In the genomic region with DNA sequence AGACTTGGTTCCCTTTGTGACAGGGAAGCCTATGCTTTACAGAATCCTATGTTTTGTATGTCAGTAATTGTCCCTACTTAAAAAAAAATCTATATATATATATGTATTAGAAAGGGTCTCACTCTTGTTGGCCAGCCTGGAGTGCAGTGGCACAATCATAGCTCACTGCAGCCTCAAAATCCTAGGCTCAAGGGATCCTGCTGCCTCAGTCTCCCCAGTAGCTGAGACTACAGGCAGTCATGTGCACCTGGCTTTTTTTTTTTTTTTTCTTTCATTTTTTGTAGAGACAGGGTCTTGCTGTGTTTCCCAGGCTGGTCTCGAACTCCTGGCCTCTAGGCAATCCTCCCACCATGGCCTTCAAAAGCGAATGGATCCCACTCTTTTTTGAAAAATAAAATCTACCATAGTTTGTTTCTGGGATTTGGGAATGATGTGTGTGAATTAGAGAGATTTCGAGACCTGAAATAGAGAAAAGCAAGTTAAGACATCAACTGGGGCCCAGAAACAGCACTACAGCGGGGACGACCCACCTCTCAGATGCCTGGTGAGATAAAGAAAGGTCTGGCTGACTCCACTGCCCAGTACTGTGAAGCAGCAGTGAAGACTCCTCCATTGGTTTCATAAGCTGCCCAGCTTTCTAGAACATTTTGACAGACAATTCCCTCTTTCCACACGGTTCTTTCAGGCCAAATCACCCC, we compare ENCODE assay signal across 8 cellular contexts. TPM values are rescaled to one million over a fixed set of nuclear protein-coding genes. Genes with fewer than 3 reads are reported as not detected.
A peak's percentile ranks its signal among the peaks of the same experiment; 100 is the strongest.
DNase-seq lines count a peak whose midpoint lies in the region; ATAC-seq and TF ChIP-seq lines count a peak whose summit lies in the region.

No MANE protein-coding gene starts in this region.

- peak overlapping the region; percentile 76 to 80 for H3K4me3 ChIP-seq in left lung
- peak overlapping the region; percentile 94 for H3K4me3 ChIP-seq in thoracic aorta

- no peak for ATAC-seq in activated naive CD8-positive, alpha-beta T cell treated with anti-CD3 and anti-CD28 coated beads, Interleukin-2, amount 50 U/mL, for 24 hours
- ATAC-seq in left lung (no peak), thoracic aorta (ENCODE audit: insufficient number of reproducible peaks, low FRiP score, low read depth) (no peak), GM21576 (IDR thresholded peaks at IDR 0.05; ENCODE audit: unreplicated experiment) (no peak)

- peak overlapping the region; percentile 100 for H3K27ac Mint-ChIP-seq in activated CD4-positive, alpha-beta T cell treated with anti-CD3 and anti-CD28 coated beads, Interleukin-2, amount 10 ng/mL, durations not matched to agents 24 days and 14 days
- peak overlapping the region; percentile 97 for H3K27ac Mint-ChIP-seq in activated naive CD8-positive, alpha-beta T cell treated with anti-CD3 and anti-CD28 coated beads, Interleukin-2, amount 50 U/mL, for 24 hours

- TF ChIP-seq CTCF in left lung (IDR thresholded peaks at IDR 0.05) = no peak
- no peak for TF ChIP-seq CTCF in thoracic aorta (IDR thresholded peaks at IDR 0.05)

- peak overlapping the region; percentile 99 to 100 for H3K27ac ChIP-seq in left lung
- peak overlapping the region; percentile 100 for H3K27ac ChIP-seq in thoracic aorta

- intact Hi-C loops in activated CD4-positive, alpha-beta T cell treated with anti-CD3 and anti-CD28 coated beads, Interleukin-2, amount 10 ng/mL, durations not matched to agents 24 days and 14 days (cut with micrococcal nuclease) = no loop called here
- intact Hi-C loops in left lung (cut with DNase I) = loop anchor here (5.0 kb wide), 2 partner anchors 77 to 82 kb away; partner anchors contain the start of gene MALAT1 (in 1 of the 2)

- H3K27me3 ChIP-seq in left lung (no peaks in the 10 kb centered on the region), thoracic aorta (replicated peaks; ENCODE audit: insufficient read depth) (no peaks in the 10 kb centered on the region)

- peaks cover 7% of the 10 kb centered on the region for H3K27me3 Mint-ChIP-seq in activated CD4-positive, alpha-beta T cell treated with anti-CD3 and anti-CD28 coated beads, Interleukin-2, amount 10 ng/mL, durations not matched to agents 24 days and 14 days
- peaks cover 7% of the 10 kb centered on the region for H3K27me3 Mint-ChIP-seq in activated naive CD8-positive, alpha-beta T cell treated with anti-CD3 and anti-CD28 coated beads, Interleukin-2, amount 50 U/mL, for 24 hours

- H3K36me3 Mint-ChIP-seq in activated CD4-positive, alpha-beta T cell treated with anti-CD3 and anti-CD28 coated beads, Interleukin-2, amount 10 ng/mL, durations not matched to agents 24 days and 14 days (ENCODE audit: low read depth) = peaks cover 37% of the 10 kb centered on the region
- H3K36me3 Mint-ChIP-seq in activated naive CD8-positive, alpha-beta T cell treated with anti-CD3 and anti-CD28 coated beads, Interleukin-2, amount 50 U/mL, for 24 hours (ENCODE audit: low read depth) = peaks cover 33% of the 10 kb centered on the region

- H3K4me1 Mint-ChIP-seq in activated CD4-positive, alpha-beta T cell treated with anti-CD3 and anti-CD28 coated beads, Interleukin-2, amount 10 ng/mL, durations not matched to agents 24 days and 14 days = peaks cover 64% of the 10 kb centered on the region
- peaks cover 71% of the 10 kb centered on the region for H3K4me1 Mint-ChIP-seq in activated naive CD8-positive, alpha-beta T cell treated with anti-CD3 and anti-CD28 coated beads, Interleukin-2, amount 50 U/mL, for 24 hours

- H3K9me3 ChIP-seq in left lung (no peaks in the 10 kb centered on the region), thoracic aorta (no peaks in the 10 kb centered on the region)

- H3K4me1 ChIP-seq in left lung = peaks cover 49 to 60% of the 10 kb centered on the region in 2 donors
- H3K4me1 ChIP-seq in thoracic aorta (ENCODE audit: control insufficient read depth in 1 of 2, low read depth in 2 of 2) = peaks cover 39 to 51% of the 10 kb centered on the region in 2 donors

- DNase-seq in activated CD4-positive, alpha-beta T cell treated with anti-CD3 and anti-CD28 coated beads, Interleukin-2, amount 10 ng/mL, durations not matched to agents 24 days and 14 days = peak; percentile 72
- no peak for DNase-seq in activated CD4-positive, alpha-beta T cell treated with anti-CD3 and anti-CD28 coated beads for 4 hours
- no peak for DNase-seq in activated naive CD8-positive, alpha-beta T cell treated with anti-CD3 and anti-CD28 coated beads, Interleukin-2, amount 50 U/mL, for 24 hours
- DNase-seq in left lung (peak in 1 of 2 donors; percentile 23), thoracic aorta (ENCODE audit: low spot score) (no peak), DMS53 treated with DMSO at 0.1 percent for 48 hours (lab: John Stamatoyannopoulos, UW; ENCODE audit: unreplicated experiment) (no peak), NCI-H526 (lab: John Stamatoyannopoulos, UW) (no peak)

- no peaks in the 10 kb centered on the region for H3K9me3 Mint-ChIP-seq in activated CD4-positive, alpha-beta T cell treated with anti-CD3 and anti-CD28 coated beads, Interleukin-2, amount 10 ng/mL, durations not matched to agents 24 days and 14 days
- no peaks in the 10 kb centered on the region for H3K9me3 Mint-ChIP-seq in activated naive CD8-positive, alpha-beta T cell treated with anti-CD3 and anti-CD28 coated beads, Interleukin-2, amount 50 U/mL, for 24 hours

- H3K36me3 ChIP-seq in left lung = peaks cover 0 to 18% of the 10 kb centered on the region in 2 donors
- H3K36me3 ChIP-seq in thoracic aorta = peaks cover 10% of the 10 kb centered on the region

- peak overlapping the region; percentile 100 for H3K4me3 Mint-ChIP-seq in activated CD4-positive, alpha-beta T cell treated with anti-CD3 and anti-CD28 coated beads, Interleukin-2, amount 10 ng/mL, durations not matched to agents 24 days and 14 days
- H3K4me3 Mint-ChIP-seq in activated naive CD8-positive, alpha-beta T cell treated with anti-CD3 and anti-CD28 coated beads, Interleukin-2, amount 50 U/mL, for 24 hours = peak overlapping the region; percentile 100

RNA-seq across cellular contexts. Expression of gene NEAT1, which starts 1.9 kb away (rescaled TPM):
- total RNA-seq in activated CD4-positive, alpha-beta T cell treated with anti-CD3 and anti-CD28 coated beads, Interleukin-2, amount 10 ng/mL, durations not matched to agents 24 days and 14 days = 410 and 411 TPM in 2 replicates
- total RNA-seq in left lung (1,000 to 10,000 TPM; 1,146 to 1,441 TPM), thoracic aorta (1,000 to 10,000 TPM in 1 of 2 donors, 100 to 1,000 TPM in 1; 848 to 1,659 TPM)

RNA-seq across cellular contexts. Expression of gene FRMD8, which starts 34.2 kb away (rescaled TPM):
- total RNA-seq in activated CD4-positive, alpha-beta T cell treated with anti-CD3 and anti-CD28 coated beads, Interleukin-2, amount 10 ng/mL, durations not matched to agents 24 days and 14 days = 46.7 and 46.8 TPM in 2 replicates
- total RNA-seq in left lung (10 to 100 TPM; 31.7 to 31.9 TPM), thoracic aorta (10 to 100 TPM; 45.2 to 45.9 TPM)

RNA-seq across cellular contexts. Expression of gene SLC25A45, which starts 38.2 kb away (rescaled TPM):
- 15.5 and 16.8 TPM in 2 replicates for total RNA-seq in activated CD4-positive, alpha-beta T cell treated with anti-CD3 and anti-CD28 coated beads, Interleukin-2, amount 10 ng/mL, durations not matched to agents 24 days and 14 days
- 1 to 10 TPM; 8.4 to 9.8 TPM for total RNA-seq in left lung
- 10 to 100 TPM; 19.0 to 26.7 TPM for total RNA-seq in thoracic aorta
